ENCODE assay signal across 17 cellular contexts in genomic region chr13:26469602-26470001, GRCh38.
A peak's percentile ranks its signal among the peaks of the same experiment; 100 is the strongest.
DNase-seq lines count a peak whose midpoint lies in the region; ATAC-seq, FAIRE-seq and TF ChIP-seq lines count a peak whose summit lies in the region.
"Had no signal": no experiment of that assay in that cellular context is flagged by ENCODE, and none has a peak within 500 bp of the region (broad histone marks: within the 10 kb centered on the region; RNA-seq: fewer than 3 reads in every experiment).

No MANE protein-coding gene starts in this region.

- H3K36me3 Mint-ChIP-seq in activated naive CD4-positive, alpha-beta T cell treated with anti-CD3 and anti-CD28 coated beads, Interleukin-2, amount 50 U/mL, for 72 hours, result no peaks in the 10 kb centered on the region

- peaks cover 0 to 3% of the 10 kb centered on the region in 2 donors for H3K9me3 Mint-ChIP-seq in activated naive CD4-positive, alpha-beta T cell treated with anti-CD3 and anti-CD28 coated beads, Interleukin-2, amount 50 U/mL, for 72 hours
- H3K9me3 Mint-ChIP-seq: T-helper 1 cell treated with Interleukin-12 subunit alpha and Interleukin-12 subunit beta and Interleukin-4 antibody, amounts not matched to agents 30 μg/mL and 1 μg/mL, for 36 hours had no signal

- no peak for ATAC-seq in activated naive CD4-positive, alpha-beta T cell treated with anti-CD3 and anti-CD28 coated beads, Interleukin-2, amount 50 U/mL, for 72 hours
- ATAC-seq: K562 had no signal

- no peak for TF ChIP-seq CTCF in GM13977 (IDR thresholded peaks at IDR 0.05; ENCODE audit: extremely low read depth, insufficient read depth, missing control alignments)

- DNase-seq in GM13977 (ENCODE audit: low spot score) (peak; percentile 0), NCI-H146 (lab: John Stamatoyannopoulos, UW) (peak; percentile 53), NCI-H748 (lab: John Stamatoyannopoulos, UW; ENCODE audit: unreplicated experiment) (peak; percentile 67), ureter (ENCODE audit: low spot score) (no peak), NAMALWA (ENCODE audit: low spot score) (no peak), SHP77 (lab: John Stamatoyannopoulos, UW) (no peak)
- DNase-seq in activated naive CD4-positive, alpha-beta T cell treated with anti-CD3 and anti-CD28 coated beads, Interleukin-2, amount 50 U/mL, for 72 hours (ENCODE audit: low spot score in 2 of 2), result no peak
- DNase-seq: DMS 273 treated with DMSO at 0.1 percent for 48 hours, GM23248, MV-4-11, NCI-H1436 treated with DMSO at 0.1 percent for 48 hours, NCI-H2171, NCI-H510A, SIG-M5 had no signal

- H3K27ac Mint-ChIP-seq in activated naive CD4-positive, alpha-beta T cell treated with anti-CD3 and anti-CD28 coated beads, Interleukin-2, amount 50 U/mL, for 72 hours, result no peak overlapping the region
- H3K27ac Mint-ChIP-seq: T-helper 1 cell treated with Interleukin-12 subunit alpha and Interleukin-12 subunit beta and Interleukin-4 antibody, amounts not matched to agents 30 μg/mL and 1 μg/mL, for 36 hours had no signal

- peak; percentile 53 for FAIRE-seq in islet of Langerhans (lab: Jason Lieb, UNC)
- FAIRE-seq: K562 had no signal

- in situ Hi-C loops in GM13977 (cut with MboI; ENCODE audit: low pct_unique_long_range_greater_than_20kb, low sequenced_read_pairs, unreplicated experiment), result no loop called here

Comparison
In these comparisons a context has a peak if more than half of its experiments do, and no peak if none do; other contexts are left out.
1. DNase-seq: peak in GM13977 (single experiment), NCI-H146 (single experiment) and NCI-H748 (single experiment); none in ureter (single experiment), activated naive CD4-positive, alpha-beta T cell treated with anti-CD3 and anti-CD28 coated beads, Interleukin-2, amount 50 U/mL, for 72 hours (0 of 2), NAMALWA (single experiment) and SHP77 (0 of 2).